27 cellular contexts compared by ENCODE assay signal in the genomic region with DNA sequence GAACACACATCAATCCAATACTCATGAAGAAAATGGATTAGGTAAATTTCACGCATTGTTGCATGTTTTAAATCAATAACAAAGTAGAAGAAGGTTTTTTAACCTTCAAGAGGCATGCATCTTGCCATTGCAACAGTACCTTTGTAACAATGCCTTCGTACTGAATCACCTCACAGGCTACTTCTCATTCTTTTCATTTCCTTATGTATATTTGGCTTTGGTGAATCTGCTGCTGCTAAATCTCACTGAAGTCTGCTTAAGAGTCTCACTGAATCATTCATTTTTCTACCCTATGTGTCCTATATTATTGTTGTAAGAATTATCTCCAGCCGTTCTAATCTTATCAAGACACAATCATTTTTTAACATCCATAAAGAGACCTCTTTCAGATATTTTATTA.
DNase-seq lines count a peak whose midpoint lies in the region; FAIRE-seq and TF ChIP-seq lines count a peak whose summit lies in the region.
"Had no signal": no experiment of that assay in that cellular context is flagged by ENCODE, and none has a peak within 500 bp of the region (broad histone marks: within the 10 kb centered on the region; RNA-seq: fewer than 3 reads in every experiment).

No MANE protein-coding gene starts in this region.

- H3K27ac ChIP-seq in SJCRH30 (no peak overlapping the region), RWPE1 (no peak overlapping the region)

- no peaks in the 10 kb centered on the region for H3K36me3 Mint-ChIP-seq in glutamatergic neuron (ENCODE audit: unreplicated experiment)
- H3K36me3 Mint-ChIP-seq: CD4-positive, alpha-beta memory T cell had no signal

- DNase-seq in D721Med (ENCODE audit: insufficient read length, low spot score), result no peak
- peak; percentile 25 for DNase-seq in OCI-M1 (lab: John Stamatoyannopoulos, UW)
- DNase-seq in epithelial cell of esophagus (ENCODE audit: low read depth), result peak; percentile 1
- DNase-seq in renal cortical epithelial cell (ENCODE audit: low read depth), result peak; percentile 25
- DNase-seq in SJCRH30, result no peak
- DNase-seq in glutamatergic neuron, result no peak
- DNase-seq in RWPE1 (ENCODE audit: low spot score), result no peak
- DNase-seq: C1 segment of cervical spinal cord; CD4-positive, alpha-beta memory T cell; COR-L47; DND-41; H9; Kasumi-1; MV-4-11; NCI-H1105; NCI-H1436 treated with DMSO at 0.1 percent for 48 hours; NCI-H187 treated with DMSO at 0.1 percent for 48 hours; NCI-H2107; NCI-H446 treated with DMSO at 0.1 percent for 48 hours; NCI-H526; NCI-H82; NK-92 treated with Interleukin-12 subunit alpha and Interleukin-12 subunit beta, amount 100 ng/mL, for 24 hours; RPMI8226; SIG-M5; SK-N-SH had no signal

- POLR2A ChIA-PET in RWPE1 (lab: Yijun Ruan, JAX; ENCODE audit: low non-redundant PET), result no interaction called here

- no peak overlapping the region for H3K4me3 ChIP-seq in epithelial cell of esophagus (ENCODE audit: low read length)
- H3K4me3 ChIP-seq in SJCRH30, result no peak overlapping the region
- H3K4me3 ChIP-seq: K562 had no signal

- H3K27me3 Mint-ChIP-seq in glutamatergic neuron (ENCODE audit: unreplicated experiment), result no peaks in the 10 kb centered on the region
- H3K27me3 Mint-ChIP-seq: CD4-positive, alpha-beta memory T cell had no signal

- no peaks in the 10 kb centered on the region for H3K9me3 Mint-ChIP-seq in glutamatergic neuron (ENCODE audit: unreplicated experiment)
- H3K9me3 Mint-ChIP-seq: H9 had no signal

- no peaks in the 10 kb centered on the region for H3K27me3 ChIP-seq in SJCRH30

- FAIRE-seq in D721Med (lab: Jason Lieb, UNC), result peak; percentile 21
- FAIRE-seq: GM12892, K562 had no signal

- no peak overlapping the region for H3K27ac Mint-ChIP-seq in glutamatergic neuron (ENCODE audit: unreplicated experiment)
- H3K27ac Mint-ChIP-seq: CD4-positive, alpha-beta memory T cell had no signal

- H3K4me1 Mint-ChIP-seq in glutamatergic neuron (ENCODE audit: low read depth, unreplicated experiment), result no peaks in the 10 kb centered on the region
- H3K4me1 Mint-ChIP-seq: CD4-positive, alpha-beta memory T cell had no signal

- H3K9me3 ChIP-seq in SJCRH30 (replicated peaks), result no peaks in the 10 kb centered on the region
- H3K9me3 ChIP-seq: SK-N-SH had no signal

- H3K4me3 Mint-ChIP-seq in glutamatergic neuron (ENCODE audit: unreplicated experiment), result no peak overlapping the region
- H3K4me3 Mint-ChIP-seq: CD4-positive, alpha-beta memory T cell; H9 had no signal

- H3K4me1 ChIP-seq in SJCRH30, result no peaks in the 10 kb centered on the region

- no peaks in the 10 kb centered on the region for H3K36me3 ChIP-seq in SJCRH30

- CTCF ChIA-PET in RWPE1 (lab: Yijun Ruan, JAX), result no interaction called here

- TF ChIP-seq CTCF in D721Med (IDR thresholded peaks at IDR 0.05; ENCODE audit: insufficient read depth, missing control alignments) (no peak), epithelial cell of esophagus (IDR thresholded peaks at IDR 0.05; ENCODE audit: insufficient read depth, low read depth, low read length, missing control alignments) (no peak), glutamatergic neuron (IDR thresholded peaks at IDR 0.05; ENCODE audit: partially characterized antibody, unreplicated experiment) (no peak), RWPE1 (conservative IDR thresholded peaks at IDR 0.05; ENCODE audit: low read depth) (no peak)

Comparison
In these comparisons a context has a peak if more than half of its experiments do, and no peak if none do; other contexts are left out.
1. DNase-seq: peak in OCI-M1 (single experiment), epithelial cell of esophagus (single experiment) and renal cortical epithelial cell (single experiment); none in D721Med (single experiment), SJCRH30 (0 of 2), glutamatergic neuron (single experiment) and RWPE1 (single experiment).